Comparison of ENCODE assay signal across 8 cellular contexts in the genomic region with DNA sequence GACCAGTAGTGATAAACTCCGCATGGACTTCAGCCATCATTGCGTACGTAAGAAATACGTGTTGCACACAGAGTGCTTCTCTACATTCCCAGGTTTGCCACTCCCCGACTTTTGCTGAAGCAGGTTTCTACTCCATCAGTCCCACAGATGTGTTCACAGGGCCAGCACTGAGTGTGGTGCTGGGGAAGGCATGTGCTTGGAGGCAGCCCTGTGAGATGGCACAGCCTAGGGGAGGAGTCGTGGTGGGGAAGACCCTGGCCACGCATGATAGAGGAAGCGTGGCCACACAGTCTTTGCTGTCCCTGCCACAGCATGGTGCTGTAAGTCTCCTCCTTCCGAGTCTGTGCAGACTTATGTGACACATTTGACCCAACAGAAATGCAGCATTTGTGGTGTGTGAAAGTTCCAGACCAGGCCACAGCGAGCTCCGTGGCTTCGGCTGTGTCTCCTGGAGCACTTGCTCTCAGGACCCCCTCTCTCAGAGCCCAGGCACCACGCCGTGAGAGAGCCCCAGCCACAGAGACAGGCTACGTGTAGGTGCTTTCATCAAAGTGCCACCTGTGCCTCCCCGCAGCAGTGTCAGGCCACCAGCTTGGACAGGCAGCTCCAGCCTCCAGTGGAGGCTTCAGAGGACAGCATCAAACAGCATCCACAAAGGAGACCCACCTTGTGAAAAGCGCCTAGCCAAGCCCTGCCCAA.
DNase-seq lines count a peak whose midpoint lies in the region; ATAC-seq and TF ChIP-seq lines count a peak whose summit lies in the region.

No MANE protein-coding gene starts in this region.

- H3K4me1 Mint-ChIP-seq in activated CD4-positive, alpha-beta memory T cell treated with anti-CD3 and anti-CD28 coated beads, Interleukin-2, amount 10 ng/mL, durations not matched to agents 7 days and 5 days, result peaks cover 80% of the 10 kb centered on the region

- peak overlapping the region; percentile 70 for H3K27ac ChIP-seq in AG04450 (ENCODE audit: low read depth, low read length)

- peak overlapping the region; percentile 94 for H3K27ac Mint-ChIP-seq in activated CD4-positive, alpha-beta memory T cell treated with anti-CD3 and anti-CD28 coated beads, Interleukin-2, amount 10 ng/mL, durations not matched to agents 7 days and 5 days

- peaks cover 29% of the 10 kb centered on the region for H3K4me1 ChIP-seq in mucosa of descending colon (ENCODE audit: low read depth)

- no peak for DNase-seq in AG04450 (ENCODE audit: low read depth, low spot score)
- peak; percentile 66 for DNase-seq in activated CD4-positive, alpha-beta memory T cell treated with anti-CD3 and anti-CD28 coated beads, Interleukin-2, amount 10 ng/mL, durations not matched to agents 7 days and 5 days
- peak in 1 of 3 donors; percentile 11 for DNase-seq in mucosa of descending colon
- DNase-seq in NCI-H446 treated with DMSO at 0.1 percent for 48 hours (lab: John Stamatoyannopoulos, UW), result no peak
- no peak for DNase-seq in epidermal melanocyte (ENCODE audit: insufficient read length, low spot score)

- POLR2A ChIA-PET in AG04450 (lab: Yijun Ruan, JAX), result interaction anchor here (0.7 to 1.1 kb wide), 3 partner anchors 13 to 64 kb away, joined by 3 to 5 read pairs (median 4); no protein-coding TSS in a partner anchor
- POLR2A ChIA-PET in activated CD4-positive, alpha-beta memory T cell treated with anti-CD3 and anti-CD28 coated beads, Interleukin-2, amount 10 ng/mL, durations not matched to agents 7 days and 5 days (lab: Charles Lee), result interaction anchor here (0.7 to 10.6 kb wide), 29 partner anchors 13 to 265 kb away, joined by 3 to 346 read pairs (median 9); a partner anchor contains a TSS

- intact Hi-C loops in mucosa of descending colon (cut with DNase I, micrococcal nuclease), result no loop called here

- peak overlapping the region; percentile 88 for H3K4me3 Mint-ChIP-seq in activated CD4-positive, alpha-beta memory T cell treated with anti-CD3 and anti-CD28 coated beads, Interleukin-2, amount 10 ng/mL, durations not matched to agents 7 days and 5 days

- H3K36me3 ChIP-seq in mucosa of descending colon (ENCODE audit: low read depth), result no peaks in the 10 kb centered on the region

- CTCF ChIA-PET in AG04450 (lab: Charles Lee), result interaction anchor here (1.3 kb wide), 1 partner anchor 24 kb away, joined by 4 read pairs; no protein-coding TSS in a partner anchor
- CTCF ChIA-PET in activated CD4-positive, alpha-beta memory T cell treated with anti-CD3 and anti-CD28 coated beads, Interleukin-2, amount 10 ng/mL, durations not matched to agents 7 days and 5 days (lab: Charles Lee), result interaction anchor here (0.8 to 4.1 kb wide), 19 partner anchors 12 to 262 kb away, joined by 3 to 32 read pairs (median 4); a partner anchor contains a TSS

- TF ChIP-seq CTCF in AG04450 (IDR thresholded peaks at IDR 0.05; ENCODE audit: low read depth, low read length), result no peak
- no peak for TF ChIP-seq CTCF in mucosa of descending colon (IDR thresholded peaks at IDR 0.05)

- no peak overlapping the region for H3K4me3 ChIP-seq in AG04450 (ENCODE audit: low read depth, low read length)
- no peak overlapping the region for H3K4me3 ChIP-seq in mucosa of descending colon

- peak; percentile 48 for ATAC-seq in GM21825 (IDR thresholded peaks at IDR 0.05; ENCODE audit: unreplicated experiment)
- ATAC-seq in mucosa of descending colon, result peak; percentile 32
- no peak for ATAC-seq in GM18517 (IDR thresholded peaks at IDR 0.05; ENCODE audit: unreplicated experiment)
- ATAC-seq in GM21737 (IDR thresholded peaks at IDR 0.05; ENCODE audit: unreplicated experiment), result no peak

- peaks cover 3% of the 10 kb centered on the region for H3K9me3 ChIP-seq in AG04450 (ENCODE audit: control insufficient read depth, insufficient read depth, low read length)
- H3K9me3 ChIP-seq in mucosa of descending colon, result no peaks in the 10 kb centered on the region

- H3K9me3 Mint-ChIP-seq in activated CD4-positive, alpha-beta memory T cell treated with anti-CD3 and anti-CD28 coated beads, Interleukin-2, amount 10 ng/mL, durations not matched to agents 7 days and 5 days, result peaks cover 5% of the 10 kb centered on the region

- peaks cover 56% of the 10 kb centered on the region for H3K36me3 Mint-ChIP-seq in activated CD4-positive, alpha-beta memory T cell treated with anti-CD3 and anti-CD28 coated beads, Interleukin-2, amount 10 ng/mL, durations not matched to agents 7 days and 5 days (ENCODE audit: low read depth)

- H3K27me3 Mint-ChIP-seq in activated CD4-positive, alpha-beta memory T cell treated with anti-CD3 and anti-CD28 coated beads, Interleukin-2, amount 10 ng/mL, durations not matched to agents 7 days and 5 days, result no peaks in the 10 kb centered on the region

- no peaks in the 10 kb centered on the region for H3K27me3 ChIP-seq in AG04450 (ENCODE audit: control insufficient read depth, insufficient read depth, low read length)

Comparison
In these comparisons a context has a peak if more than half of its experiments do, and no peak if none do; other contexts are left out.
1. ATAC-seq: peak in GM21825 (single experiment) and mucosa of descending colon (single experiment); none in GM18517 (single experiment) and GM21737 (single experiment).